In genomic region chr1:27394282-27394658, GRCh38 we compare ENCODE assay signal across 19 cellular contexts. TPM values are rescaled to one million over a fixed set of nuclear protein-coding genes. Genes with fewer than 3 reads are reported as not detected.
A peak's percentile ranks its signal among the peaks of the same experiment; 100 is the strongest.
DNase-seq lines count a peak whose midpoint lies in the region; ATAC-seq and TF ChIP-seq lines count a peak whose summit lies in the region.
"Had no signal": no experiment of that assay in that cellular context is flagged by ENCODE, and none has a peak within 500 bp of the region (broad histone marks: within the 10 kb centered on the region; RNA-seq: fewer than 3 reads in every experiment).

No MANE protein-coding gene starts in this region.

- POLR2A ChIA-PET in activated naive CD8-positive, alpha-beta T cell treated with anti-CD3 and anti-CD28 coated beads, Interleukin-2, amount 10 ng/mL, durations not matched to agents 7 days and 5 days (lab: Charles Lee) = interaction anchor here (0.8 to 1.7 kb wide), 4 partner anchors 93 to 294 kb away, joined by 3 to 8 read pairs (median 5); no protein-coding TSS in a partner anchor
- POLR2A ChIA-PET in naive thymus-derived CD8-positive, alpha-beta T cell (lab: Charles Lee) = interaction anchor here (0.9 to 6.3 kb wide), 4 partner anchors 31 to 210 kb away, joined by 3 to 65 read pairs (median 3); partner anchors contain the start of gene AHDC1

- intact Hi-C loops in mammary epithelial cell (cut with micrococcal nuclease) = loop anchor here (10.0 kb wide), 1 partner anchor 199 kb away; no protein-coding TSS in a partner anchor

- peaks cover 16% of the 10 kb centered on the region for H3K27me3 Mint-ChIP-seq in CD4-positive, CD25-positive, alpha-beta regulatory T cell
- H3K27me3 Mint-ChIP-seq in GM23338 (ENCODE audit: insufficient read depth, low read depth, poor library complexity) = peaks cover 36% of the 10 kb centered on the region
- H3K27me3 Mint-ChIP-seq in activated naive CD8-positive, alpha-beta T cell treated with anti-CD3 and anti-CD28 coated beads, Interleukin-2, amount 10 ng/mL, durations not matched to agents 7 days and 5 days = peaks cover 10% of the 10 kb centered on the region
- peaks cover 0 to 3% (median 0%) of the 10 kb centered on the region in 5 donors for H3K27me3 Mint-ChIP-seq in naive thymus-derived CD8-positive, alpha-beta T cell

- peaks cover 7% of the 10 kb centered on the region; the same call in 1 of the 2 replicates for H3F3A ChIP-seq in GM23338 (replicated peaks; ENCODE audit: low read depth)

- TF ChIP-seq CTCF in GM23338 (conservative IDR thresholded peaks at IDR 0.05; ENCODE audit: low read depth in 2 of 2) (no peak), mammary epithelial cell (conservative IDR thresholded peaks at IDR 0.05 in 1 of 2, IDR thresholded peaks at IDR 0.05 in 1 of 2; ENCODE audit: extremely low read depth in 1 of 2, insufficient read depth in 1 of 2, low read depth in 1 of 2, low read length in 2 of 2) (no peak)

- H3K79me2 ChIP-seq in GM23338 (replicated peaks; ENCODE audit: insufficient read depth) (no peaks in the 10 kb centered on the region), mammary epithelial cell (ENCODE audit: insufficient read depth, low read length) (peaks cover 18% of the 10 kb centered on the region)

- no peak overlapping the region for H3K4me3 ChIP-seq in CD4-positive, CD25-positive, alpha-beta regulatory T cell (ENCODE audit: low read depth, low read length)
- H3K4me3 ChIP-seq in GM23338 = no peak overlapping the region
- H3K4me3 ChIP-seq in mammary epithelial cell (replicated peaks in 1 of 3; ENCODE audit: insufficient read depth in 1 of 3, low read depth in 2 of 3, low read length in 3 of 3) = no peak overlapping the region
- H3K4me3 ChIP-seq: coronary artery, mucosa of descending colon, pancreas, sigmoid colon, stomach, upper lobe of left lung had no signal

- H3K36me3 Mint-ChIP-seq in CD4-positive, CD25-positive, alpha-beta regulatory T cell = no peaks in the 10 kb centered on the region
- H3K36me3 Mint-ChIP-seq in GM23338 (ENCODE audit: low read depth) = peaks cover 5% of the 10 kb centered on the region; the same call in 1 of the 3 replicates
- H3K36me3 Mint-ChIP-seq in activated naive CD8-positive, alpha-beta T cell treated with anti-CD3 and anti-CD28 coated beads, Interleukin-2, amount 10 ng/mL, durations not matched to agents 7 days and 5 days = no peaks in the 10 kb centered on the region
- no peaks in the 10 kb centered on the region for H3K36me3 Mint-ChIP-seq in naive thymus-derived CD8-positive, alpha-beta T cell

- BruUV-seq in mammary epithelial cell (replicated peaks; lab: Mats Ljungman, UMichigan) = no TSS peak

- H2AFZ ChIP-seq in GM23338 = no peak overlapping the region
- H2AFZ ChIP-seq in mammary epithelial cell (ENCODE audit: low read depth, low read length) = no peak overlapping the region

- H3K27ac Mint-ChIP-seq in CD4-positive, CD25-positive, alpha-beta regulatory T cell = peak overlapping the region; percentile 6 to 29 (median 12)
- no peak overlapping the region for H3K27ac Mint-ChIP-seq in GM23338
- H3K27ac Mint-ChIP-seq in activated naive CD8-positive, alpha-beta T cell treated with anti-CD3 and anti-CD28 coated beads, Interleukin-2, amount 10 ng/mL, durations not matched to agents 7 days and 5 days = peak overlapping the region; percentile 48
- peak overlapping the region in 6 of 10 donors; percentile 3 to 81 (median 72) for H3K27ac Mint-ChIP-seq in naive thymus-derived CD8-positive, alpha-beta T cell

- WGBS in mammary epithelial cell (ENCODE audit: low coverage, missing lambda C conversion rate) = 98% methylated on average over 9 of the region's 9 CpGs

- peaks cover 25% of the 10 kb centered on the region for H3K4me1 ChIP-seq in CD4-positive, CD25-positive, alpha-beta regulatory T cell (ENCODE audit: control insufficient read depth, insufficient read depth, low read length, poor library complexity, severe bottlenecking)
- H3K4me1 ChIP-seq in GM23338 (ENCODE audit: insufficient read depth) = peaks cover 23% of the 10 kb centered on the region
- H3K4me1 ChIP-seq in mammary epithelial cell (ENCODE audit: insufficient read depth, low read length) = peaks cover 26% of the 10 kb centered on the region

- no peaks in the 10 kb centered on the region for H3K9me3 ChIP-seq in CD4-positive, CD25-positive, alpha-beta regulatory T cell (ENCODE audit: control insufficient read depth in 2 of 2, low read length in 2 of 2)
- H3K9me3 ChIP-seq in mammary epithelial cell (replicated peaks; ENCODE audit: insufficient read depth, low read length) = no peaks in the 10 kb centered on the region
- H3K9me3 ChIP-seq: mucosa of descending colon, pancreas, sigmoid colon, stomach, upper lobe of left lung had no signal

- H3K4me2 ChIP-seq in GM23338 (no peak overlapping the region), mammary epithelial cell (ENCODE audit: insufficient read depth, low read depth, low read length) (no peak overlapping the region)

- H3K27me3 ChIP-seq in CD4-positive, CD25-positive, alpha-beta regulatory T cell (ENCODE audit: control insufficient read depth, insufficient read depth, low read length) = no peaks in the 10 kb centered on the region
- H3K27me3 ChIP-seq in GM23338 (ENCODE audit: insufficient read depth) (no peaks in the 10 kb centered on the region), mammary epithelial cell (ENCODE audit: insufficient read depth, low read length) (no peaks in the 10 kb centered on the region)
- H3K27me3 ChIP-seq: pancreas, sigmoid colon, upper lobe of left lung had no signal

- no peaks in the 10 kb centered on the region for H3K9me2 ChIP-seq in GM23338 (ENCODE audit: insufficient read depth)

- H3K9ac ChIP-seq in mammary epithelial cell (ENCODE audit: insufficient read depth, low read length) = no peak overlapping the region

- dilution Hi-C loops in mammary epithelial cell (cut with HindIII; ENCODE audit: low sequenced_read_pairs) = no loop called here

- H3K4me1 Mint-ChIP-seq in CD4-positive, CD25-positive, alpha-beta regulatory T cell = peaks cover 0 to 29% (median 18%) of the 10 kb centered on the region in 4 donors
- H3K4me1 Mint-ChIP-seq in GM23338 = peaks cover 41% of the 10 kb centered on the region
- peaks cover 14% of the 10 kb centered on the region for H3K4me1 Mint-ChIP-seq in activated naive CD8-positive, alpha-beta T cell treated with anti-CD3 and anti-CD28 coated beads, Interleukin-2, amount 10 ng/mL, durations not matched to agents 7 days and 5 days
- peaks cover 14 to 29% (median 19%) of the 10 kb centered on the region in 4 donors for H3K4me1 Mint-ChIP-seq in naive thymus-derived CD8-positive, alpha-beta T cell

- peak overlapping the region; percentile 37 to 85 (median 60) for H3K4me3 Mint-ChIP-seq in CD4-positive, CD25-positive, alpha-beta regulatory T cell
- peak overlapping the region; percentile 43; the same call in 2 of the 3 replicates for H3K4me3 Mint-ChIP-seq in GM23338
- H3K4me3 Mint-ChIP-seq in activated naive CD8-positive, alpha-beta T cell treated with anti-CD3 and anti-CD28 coated beads, Interleukin-2, amount 10 ng/mL, durations not matched to agents 7 days and 5 days = peak overlapping the region; percentile 39
- H3K4me3 Mint-ChIP-seq in naive thymus-derived CD8-positive, alpha-beta T cell = peak overlapping the region in 9 of 10 donors; percentile 3 to 70 (median 38)

- no peak for ATAC-seq in CD4-positive, CD25-positive, alpha-beta regulatory T cell (ENCODE audit: low read depth in 2 of 2)
- no peak for ATAC-seq in GM23338
- no peak for ATAC-seq in activated naive CD8-positive, alpha-beta T cell treated with anti-CD3 and anti-CD28 coated beads, Interleukin-2, amount 10 ng/mL, durations not matched to agents 7 days and 5 days (ENCODE audit: low read depth)
- no peak for ATAC-seq in naive thymus-derived CD8-positive, alpha-beta T cell
- ATAC-seq: left cardiac atrium, mucosa of descending colon, pancreas had no signal

- H3K36me3 ChIP-seq in CD4-positive, CD25-positive, alpha-beta regulatory T cell (ENCODE audit: control insufficient read depth, insufficient read depth, low read length) = no peaks in the 10 kb centered on the region
- no peaks in the 10 kb centered on the region for H3K36me3 ChIP-seq in GM23338 (ENCODE audit: insufficient read depth)
- H3K36me3 ChIP-seq in mammary epithelial cell (ENCODE audit: insufficient read depth, low read length) = no peaks in the 10 kb centered on the region
- H3K36me3 ChIP-seq: pancreas, sigmoid colon, stomach, upper lobe of left lung had no signal

- H4K20me1 ChIP-seq in GM23338 (replicated peaks; ENCODE audit: insufficient read depth) (no peaks in the 10 kb centered on the region), mammary epithelial cell (ENCODE audit: insufficient read depth, low read length) (no peaks in the 10 kb centered on the region)

- in situ Hi-C loops in mammary epithelial cell (cut with MboI; ENCODE audit: low sequenced_read_pairs in 2 of 2) = loop anchor here in 1 of 2 donors (25.0 kb wide), 1 partner anchor 282 kb away; no protein-coding TSS in a partner anchor

- H3K27ac ChIP-seq in CD4-positive, CD25-positive, alpha-beta regulatory T cell (ENCODE audit: insufficient read depth, low read length, poor library complexity, severe bottlenecking) = no peak overlapping the region
- no peak overlapping the region for H3K27ac ChIP-seq in GM23338 (ENCODE audit: low read depth)
- no peak overlapping the region for H3K27ac ChIP-seq in mammary epithelial cell (ENCODE audit: insufficient read depth, low read depth, low read length)
- H3K27ac ChIP-seq: coronary artery, pancreas, sigmoid colon, upper lobe of left lung had no signal

- CTCF ChIA-PET in mammary epithelial cell (lab: Charles Lee; ENCODE audit: low non-redundant PET) = interaction anchor here (0.5 kb wide), 1 partner anchor 163 kb away, joined by 7 read pairs; no protein-coding TSS in a partner anchor

- peaks cover 0 to 1% (median 0%) of the 10 kb centered on the region in 7 donors for H3K9me3 Mint-ChIP-seq in CD4-positive, CD25-positive, alpha-beta regulatory T cell
- no peaks in the 10 kb centered on the region for H3K9me3 Mint-ChIP-seq in GM23338
- H3K9me3 Mint-ChIP-seq in activated naive CD8-positive, alpha-beta T cell treated with anti-CD3 and anti-CD28 coated beads, Interleukin-2, amount 10 ng/mL, durations not matched to agents 7 days and 5 days = no peaks in the 10 kb centered on the region
- no peaks in the 10 kb centered on the region for H3K9me3 Mint-ChIP-seq in naive thymus-derived CD8-positive, alpha-beta T cell

- DNase-seq in CD4-positive, CD25-positive, alpha-beta regulatory T cell = no peak
- DNase-seq in GM23338 (ENCODE audit: low spot score) (no peak), NCI-H2196 (lab: John Stamatoyannopoulos, UW; ENCODE audit: unreplicated experiment) (no peak), SKM-1 treated with dmso at 0.1 percent for 144 hours (lab: John Stamatoyannopoulos, UW; ENCODE audit: unreplicated experiment) (no peak), mammary epithelial cell (no peak)
- no peak for DNase-seq in activated naive CD8-positive, alpha-beta T cell treated with anti-CD3 and anti-CD28 coated beads, Interleukin-2, amount 10 ng/mL, durations not matched to agents 7 days and 5 days
- no peak for DNase-seq in naive thymus-derived CD8-positive, alpha-beta T cell
- no peak for DNase-seq in stimulated activated CD4-positive, alpha-beta T cell treated with anti-CD3 and anti-CD28 coated beads, Interleukin-4, amount 100 ng/mL, for 4 hours
- DNase-seq: activated effector memory CD4-positive, alpha-beta T cell treated with anti-CD3 and anti-CD28 coated beads, Interleukin-2, amount 50 U/mL, for 16 hours; foreskin melanocyte; left cardiac atrium; mucosa of descending colon; NCI-H187; NCI-H510A; sigmoid colon; stomach had no signal

RNA-seq across cellular contexts. Expression of gene GPR3, which starts 1.8 kb away (rescaled TPM):
- total RNA-seq in CD4-positive, CD25-positive, alpha-beta regulatory T cell = 0.47 TPM
- polyA plus RNA-seq in CD4-positive, CD25-positive, alpha-beta regulatory T cell = under 1 TPM in 2 of 4 donors, not detected in 2; 0.07 to 0.21 TPM
- total RNA-seq in GM23338 (2014; rRNA removed; shearing (Covaris generic)) = 6.6 and 9.1 TPM in 2 replicates
- polyA plus RNA-seq in GM23338 (2016; fragmentation: Nextera tagmentation; extraction: Ambion mirVana) (5.8 and 5.9 TPM in 2 replicates), mammary epithelial cell (3.1 TPM)
- total RNA-seq in activated naive CD8-positive, alpha-beta T cell treated with anti-CD3 and anti-CD28 coated beads, Interleukin-2, amount 10 ng/mL, durations not matched to agents 7 days and 5 days = under 1 TPM; 0.42 to 0.43 TPM
- total RNA-seq in naive thymus-derived CD8-positive, alpha-beta T cell = not detected
- under 1 TPM in 2 of 3 donors, not detected in 1; 0.10 to 0.28 TPM for polyA plus RNA-seq in naive thymus-derived CD8-positive, alpha-beta T cell
- total RNA-seq in mammary epithelial cell = 1 to 10 TPM in 1 of 2 donors, under 1 TPM in 1; 0.50 to 2.3 TPM
- not detected for polyA minus RNA-seq in mammary epithelial cell

RNA-seq across cellular contexts. Expression of gene CD164L2, which starts 11.1 kb away (rescaled TPM):
- total RNA-seq in CD4-positive, CD25-positive, alpha-beta regulatory T cell = not detected
- polyA plus RNA-seq in CD4-positive, CD25-positive, alpha-beta regulatory T cell = not detected
- total RNA-seq in GM23338 (2014; rRNA removed; shearing (Covaris generic)) = 1.2 and 2.8 TPM in 2 replicates
- polyA plus RNA-seq in GM23338 (2016; fragmentation: Nextera tagmentation; extraction: Ambion mirVana) = 2.0 and 2.4 TPM in 2 replicates
- total RNA-seq in activated naive CD8-positive, alpha-beta T cell treated with anti-CD3 and anti-CD28 coated beads, Interleukin-2, amount 10 ng/mL, durations not matched to agents 7 days and 5 days = not detected
- not detected for total RNA-seq in naive thymus-derived CD8-positive, alpha-beta T cell
- polyA plus RNA-seq in naive thymus-derived CD8-positive, alpha-beta T cell = under 1 TPM in 1 of 3 donors, not detected in 2; 0.17 TPM
- total RNA-seq in mammary epithelial cell = 1 to 10 TPM; 1.7 to 2.7 TPM
- polyA plus RNA-seq in mammary epithelial cell = 1.4 TPM
- 8.2 TPM for polyA minus RNA-seq in mammary epithelial cell
- total RNA-seq: left cardiac atrium, sigmoid colon, stomach had no signal

RNA-seq across cellular contexts. Expression of gene FCN3, which starts 19.6 kb away (rescaled TPM):
- total RNA-seq in CD4-positive, CD25-positive, alpha-beta regulatory T cell = not detected
- polyA plus RNA-seq in CD4-positive, CD25-positive, alpha-beta regulatory T cell = not detected
- total RNA-seq in GM23338 (2014; rRNA removed; shearing (Covaris generic)) = 0.49 TPM in 1 of 2 replicates, not detected in the other
- polyA plus RNA-seq in GM23338 (2016; fragmentation: Nextera tagmentation; extraction: Ambion mirVana) (0.66 TPM in 1 of 2 replicates, not detected in the other), mammary epithelial cell (not detected)
- not detected for total RNA-seq in activated naive CD8-positive, alpha-beta T cell treated with anti-CD3 and anti-CD28 coated beads, Interleukin-2, amount 10 ng/mL, durations not matched to agents 7 days and 5 days
- total RNA-seq in naive thymus-derived CD8-positive, alpha-beta T cell = not detected
- not detected for polyA plus RNA-seq in naive thymus-derived CD8-positive, alpha-beta T cell
- total RNA-seq in mammary epithelial cell = not detected
- not detected for polyA minus RNA-seq in mammary epithelial cell

RNA-seq across cellular contexts. Expression of gene MAP3K6, which starts 27.5 kb away (rescaled TPM):
- total RNA-seq in CD4-positive, CD25-positive, alpha-beta regulatory T cell = 4.5 TPM
- polyA plus RNA-seq in CD4-positive, CD25-positive, alpha-beta regulatory T cell = 1 to 10 TPM; 3.8 to 8.3 (median 6.2) TPM
- 10.6 and 14.9 TPM in 2 replicates for total RNA-seq in GM23338 (2014; rRNA removed; shearing (Covaris generic))
- 7.4 and 8.2 TPM in 2 replicates for polyA plus RNA-seq in GM23338 (2016; fragmentation: Nextera tagmentation; extraction: Ambion mirVana)
- 1 to 10 TPM; 8.6 to 9.0 TPM for total RNA-seq in activated naive CD8-positive, alpha-beta T cell treated with anti-CD3 and anti-CD28 coated beads, Interleukin-2, amount 10 ng/mL, durations not matched to agents 7 days and 5 days
- total RNA-seq in naive thymus-derived CD8-positive, alpha-beta T cell = 10 to 100 TPM; 10.1 to 11.6 TPM
- polyA plus RNA-seq in naive thymus-derived CD8-positive, alpha-beta T cell = 1 to 10 TPM; 1.7 to 6.0 (median 3.0) TPM
- total RNA-seq in mammary epithelial cell = 10 to 100 TPM; 38.8 to 46.1 TPM
- polyA plus RNA-seq in mammary epithelial cell = 22.5 TPM
- polyA minus RNA-seq in mammary epithelial cell = 20.7 TPM

RNA-seq across cellular contexts. Expression of gene SYTL1, which starts 52.4 kb away (rescaled TPM):
- 191 TPM for total RNA-seq in CD4-positive, CD25-positive, alpha-beta regulatory T cell
- polyA plus RNA-seq in CD4-positive, CD25-positive, alpha-beta regulatory T cell = 100 to 1,000 TPM in 3 of 4 donors, 10 to 100 TPM in 1; 91.0 to 138 (median 120) TPM
- 4.9 and 5.4 TPM in 2 replicates for total RNA-seq in GM23338 (2014; rRNA removed; shearing (Covaris generic))
- 12.0 and 12.3 TPM in 2 replicates for polyA plus RNA-seq in GM23338 (2016; fragmentation: Nextera tagmentation; extraction: Ambion mirVana)
- total RNA-seq in activated naive CD8-positive, alpha-beta T cell treated with anti-CD3 and anti-CD28 coated beads, Interleukin-2, amount 10 ng/mL, durations not matched to agents 7 days and 5 days = 100 to 1,000 TPM; 103 to 105 TPM
- total RNA-seq in naive thymus-derived CD8-positive, alpha-beta T cell = 100 to 1,000 TPM; 125 to 135 TPM
- 10 to 100 TPM; 74.4 to 92.3 (median 91.9) TPM for polyA plus RNA-seq in naive thymus-derived CD8-positive, alpha-beta T cell
- total RNA-seq in mammary epithelial cell = 10 to 100 TPM; 63.3 to 91.8 TPM
- polyA plus RNA-seq in mammary epithelial cell = 33.0 TPM
- polyA minus RNA-seq in mammary epithelial cell = 14.8 TPM
